9 cellular contexts compared by ENCODE assay signal in genomic region chr18:9105420-9105819, GRCh38. TPM values are rescaled to one million over a fixed set of nuclear protein-coding genes. Genes with fewer than 3 reads are reported as not detected.
DNase-seq lines count a peak whose midpoint lies in the region; ATAC-seq, FAIRE-seq and TF ChIP-seq lines count a peak whose summit lies in the region.
"Had no signal": no experiment of that assay in that cellular context is flagged by ENCODE, and none has a peak within 500 bp of the region (broad histone marks: within the 10 kb centered on the region; RNA-seq: fewer than 3 reads in every experiment).

No MANE protein-coding gene starts in this region.

- H3K9ac ChIP-seq in H1 (replicated peaks in 1 of 4; ENCODE audit: extremely low read depth in 1 of 4, low read depth in 3 of 4, low read length in 3 of 4) (no peak overlapping the region), neural cell (ENCODE audit: low read length) (peak overlapping the region; percentile 92)

- H2BK20ac ChIP-seq in H1 (ENCODE audit: low read length) = no peak overlapping the region

- H3F3A ChIP-seq in neural cell (ENCODE audit: insufficient read depth, low read length, poor library complexity, severe bottlenecking) = peaks cover 3% of the 10 kb centered on the region

- no peak for TF ChIP-seq EP300 in H1 (IDR thresholded peaks at IDR 0.05; ENCODE audit: borderline replicate concordance in 1 of 2, low read depth in 2 of 2, low read length in 2 of 2)
- TF ChIP-seq EP300 in neural cell (conservative IDR thresholded peaks at IDR 0.05; ENCODE audit: poor library complexity, severe bottlenecking) = no peak

- TF ChIP-seq RAD21 in H1 (IDR thresholded peaks at IDR 0.05 in 1 of 2, conservative IDR thresholded peaks at IDR 0.05 in 1 of 2; ENCODE audit: low read depth in 2 of 2, low read length in 2 of 2) (no peak), neural cell (conservative IDR thresholded peaks at IDR 0.05) (no peak)

- H2AFZ ChIP-seq in H1 (ENCODE audit: low read length) (no peak overlapping the region), neural cell (ENCODE audit: low read depth, low read length) (no peak overlapping the region)

- no peak overlapping the region for H2BK15ac ChIP-seq in H1 (ENCODE audit: low read length)

- no peak overlapping the region for H4K8ac ChIP-seq in H1 (ENCODE audit: extremely low read depth, insufficient read depth, low read length)

- TF ChIP-seq POLR2A in H1 (IDR thresholded peaks at IDR 0.05; ENCODE audit: control extremely low read depth in 1 of 2, low read depth in 2 of 2, low read length in 2 of 2) = no peak

- no peak for ATAC-seq in CD8-positive, alpha-beta T cell
- no peak for ATAC-seq in HG02840 (IDR thresholded peaks at IDR 0.05; ENCODE audit: low FRiP score, unreplicated experiment)
- ATAC-seq in GM21576 (IDR thresholded peaks at IDR 0.05; ENCODE audit: unreplicated experiment) = no peak

- H3K9me3 ChIP-seq in CD8-positive, alpha-beta T cell (ENCODE audit: low read length) = no peaks in the 10 kb centered on the region
- H3K9me3 ChIP-seq in MG63 (no peaks in the 10 kb centered on the region), H1 (ENCODE audit: insufficient read depth in 2 of 2, low read depth in 1 of 2, low read length in 1 of 2) (no peaks in the 10 kb centered on the region), neural cell (ENCODE audit: low read length) (no peaks in the 10 kb centered on the region)

- CTCF ChIA-PET in CD8-positive, alpha-beta T cell (lab: Charles Lee) = interaction anchor here (1.2 to 1.4 kb wide), 6 partner anchors 10 to 55 kb away, joined by 3 to 6 read pairs (median 4); no protein-coding TSS in a partner anchor
- CTCF ChIA-PET in H1 (lab: Charles Lee; ENCODE audit: partially characterized antibody) = interaction anchor here (1.5 kb wide), 1 partner anchor 27 kb away, joined by 3 read pairs; no protein-coding TSS in a partner anchor

- no peaks in the 10 kb centered on the region for H3K9me3 Mint-ChIP-seq in CD8-positive, alpha-beta T cell

- H3K14ac ChIP-seq in H1 (ENCODE audit: insufficient read length) = no peak overlapping the region

- intact Hi-C loops in CD8-positive, alpha-beta T cell (cut with DNase I, micrococcal nuclease) = loop anchor here in 1 of 2 experiments (10.0 kb wide), 1 partner anchor 509 kb away; the partner anchor contains the start of gene PPP4R1
- intact Hi-C loops in posterior cingulate gyrus (cut with DNase I) = no loop called here

- no peak for DNase-seq in CD8-positive, alpha-beta T cell
- DNase-seq in MG63 (no peak), H1 (ENCODE audit: low read depth in 1 of 2, low spot score in 2 of 2) (no peak), posterior cingulate gyrus (no peak), ecto neural progenitor cell (ENCODE audit: low spot score) (no peak)
- DNase-seq: NCI-H226 had no signal

- H2BK5ac ChIP-seq in H1 (ENCODE audit: low read depth, low read length) = no peak overlapping the region

- H3K23me2 ChIP-seq in H1 (ENCODE audit: low read depth, low read length) = peaks cover 9% of the 10 kb centered on the region

- peaks cover 1% of the 10 kb centered on the region; the same call in 1 of the 2 replicates for H3K79me1 ChIP-seq in H1 (ENCODE audit: low read depth, low read length)

- H4K20me1 ChIP-seq in H1 (replicated peaks in 1 of 2; ENCODE audit: control insufficient read depth in 1 of 2, insufficient read depth in 2 of 2, low read length in 2 of 2) = peaks cover 8 to 11% of the 10 kb centered on the region in 2 experiments
- peaks cover 9% of the 10 kb centered on the region for H4K20me1 ChIP-seq in neural cell (ENCODE audit: insufficient read depth)

- H3K18ac ChIP-seq in H1 (ENCODE audit: extremely low read depth, low read length) = no peak overlapping the region

- 39% methylated on average over 3 of the region's 3 CpGs; no CpG with 5 or more reads in 1 of the 2 experiments for WGBS in H1 (ENCODE audit: extremely low coverage in 1 of 2, insufficient coverage in 1 of 2, insufficient read length in 1 of 2, insufficient replicate concordance in 2 of 2, low coverage in 1 of 2, low lambda C conversion rate in 2 of 2, missing lambda C conversion rate in 1 of 2), 2 experiments

- peak overlapping the region; percentile 89 for H3K4me3 Mint-ChIP-seq in CD8-positive, alpha-beta T cell

- H3K36me3 Mint-ChIP-seq in CD8-positive, alpha-beta T cell = peaks cover 32% of the 10 kb centered on the region

- H3K9me2 ChIP-seq in neural cell (ENCODE audit: insufficient read depth, low read length) = no peaks in the 10 kb centered on the region

- no peak overlapping the region for H4K91ac ChIP-seq in H1 (replicated peaks; ENCODE audit: insufficient read length, low read length)

- POLR2A ChIA-PET in CD8-positive, alpha-beta T cell (lab: Charles Lee) = interaction anchor here (1.0 to 6.7 kb wide), 4 partner anchors 11 to 36 kb away, joined by 3 to 83 read pairs (median 18); partner anchors contain the start of gene ANKRD12
- POLR2A ChIA-PET in H1 (lab: Charles Lee; ENCODE audit: partially characterized antibody) = interaction anchor here (0.9 to 5.7 kb wide), 3 partner anchors 11 to 297 kb away, joined by 3 to 61 read pairs (median 44); partner anchors contain the start of gene ANKRD12

- H4K5ac ChIP-seq in H1 (ENCODE audit: insufficient read length, low read depth, low read length) = no peak overlapping the region

- H3K4me2 ChIP-seq in H1 (ENCODE audit: insufficient read depth in 1 of 2, low read depth in 2 of 2, low read length in 2 of 2) = peak overlapping the region; percentile 81 to 83
- peak overlapping the region; percentile 76 for H3K4me2 ChIP-seq in neural cell (ENCODE audit: low read length)

- H3K36me3 ChIP-seq in CD8-positive, alpha-beta T cell (ENCODE audit: insufficient read depth, low read length) = no peaks in the 10 kb centered on the region
- H3K36me3 ChIP-seq in MG63 (peaks cover 46% of the 10 kb centered on the region), H1 (ENCODE audit: control insufficient read depth in 2 of 4, insufficient read depth in 4 of 4, low read length in 3 of 4) (peaks cover 0 to 5% (median 0%) of the 10 kb centered on the region in 4 experiments; a peak in 1 of 8 replicates), neural cell (ENCODE audit: insufficient read depth, low read length) (no peaks in the 10 kb centered on the region)

- H3K27me3 ChIP-seq in CD8-positive, alpha-beta T cell (ENCODE audit: insufficient read depth, low read length) = no peaks in the 10 kb centered on the region
- H3K27me3 ChIP-seq in MG63 (no peaks in the 10 kb centered on the region), H1 (replicated peaks in 1 of 4; ENCODE audit: control insufficient read depth in 3 of 4, extremely low read depth in 1 of 4, insufficient read depth in 3 of 4, low read length in 3 of 4) (peaks cover 0 to 2% (median 0%) of the 10 kb centered on the region in 4 experiments; a peak in 1 of 7 replicates), neural cell (ENCODE audit: insufficient read depth, low read depth, low read length) (no peaks in the 10 kb centered on the region)

- H3K4me3 ChIP-seq in CD8-positive, alpha-beta T cell (ENCODE audit: low read depth, low read length) = no peak overlapping the region
- H3K4me3 ChIP-seq in MG63 (peak overlapping the region; percentile 85), H1 (ENCODE audit: extremely low read depth in 1 of 4, insufficient read depth in 2 of 4, low read depth in 3 of 4, low read length in 4 of 4) (peak overlapping the region in 3 of 4 experiments; percentile 8 to 90 (median 82); a peak in 4 of 8 replicates), neural cell (ENCODE audit: low read length) (peak overlapping the region; percentile 70)

- H3K27ac Mint-ChIP-seq in CD8-positive, alpha-beta T cell = peak overlapping the region; percentile 94

- FAIRE-seq in H1 (lab: Jason Lieb, UNC) = no peak

- H2AK5ac ChIP-seq in H1 (ENCODE audit: low read depth, low read length) = no peak overlapping the region

- no peak overlapping the region for H3K4ac ChIP-seq in H1 (replicated peaks; ENCODE audit: insufficient read length, low read depth, low read length)

- H2BK120ac ChIP-seq in H1 (replicated peaks; ENCODE audit: low read depth, low read length) = no peak overlapping the region

- peaks cover 73% of the 10 kb centered on the region for H3K4me1 ChIP-seq in CD8-positive, alpha-beta T cell (ENCODE audit: insufficient read depth, low read length)
- peaks cover 0 to 21% (median 6%) of the 10 kb centered on the region in 4 experiments; a peak in 5 of 7 replicates for H3K4me1 ChIP-seq in H1 (replicated peaks in 1 of 4; ENCODE audit: control insufficient read depth in 3 of 4, insufficient read depth in 4 of 4, low read length in 3 of 4)

- H3K27ac ChIP-seq in CD8-positive, alpha-beta T cell (ENCODE audit: low read depth, low read length) = no peak overlapping the region
- no peak overlapping the region for H3K27ac ChIP-seq in H1 (ENCODE audit: low read depth, low read length)
- no peak overlapping the region for H3K27ac ChIP-seq in neural cell (ENCODE audit: low read length)

- H3K4me1 Mint-ChIP-seq in CD8-positive, alpha-beta T cell (ENCODE audit: low read depth) = peaks cover 79% of the 10 kb centered on the region

- H3K23ac ChIP-seq in H1 (ENCODE audit: insufficient read length) = no peak overlapping the region

- H3K79me2 ChIP-seq in H1 (ENCODE audit: control insufficient read depth in 1 of 2, insufficient read depth in 2 of 2, low read length in 2 of 2) (peaks cover 33 to 77% of the 10 kb centered on the region in 2 experiments), neural cell (replicated peaks; ENCODE audit: insufficient read depth, low read length) (peaks cover 75% of the 10 kb centered on the region)

- no peak overlapping the region for H3K56ac ChIP-seq in H1 (replicated peaks; ENCODE audit: insufficient read length, low read depth, low read length)

- no peak overlapping the region for H2BK12ac ChIP-seq in H1 (ENCODE audit: low read depth, low read length)

- H3K27me3 Mint-ChIP-seq in CD8-positive, alpha-beta T cell (ENCODE audit: low read depth) = no peaks in the 10 kb centered on the region

- no peak for TF ChIP-seq CTCF in CD8-positive, alpha-beta T cell (IDR thresholded peaks at IDR 0.05)
- TF ChIP-seq CTCF in H1 (IDR thresholded peaks at IDR 0.05; ENCODE audit: control extremely low read depth in 1 of 3, insufficient read depth in 1 of 3, low read depth in 1 of 3, low read length in 3 of 3) (no peak), neural cell (IDR thresholded peaks at IDR 0.05; ENCODE audit: poor library complexity, severe bottlenecking) (no peak)

RNA-seq across cellular contexts. Expression of gene NDUFV2, which starts 2.9 kb away (rescaled TPM):
- 100 to 1,000 TPM; 229 to 249 TPM for total RNA-seq in CD8-positive, alpha-beta T cell
- 265 and 311 TPM in 2 replicates for total RNA-seq in MG63 (2014; rRNA removed; shearing (Covaris generic); ENCODE audit: low replicate concordance)
- total RNA-seq in H1 (2021; fragmentation: NEBNext Ultra II Directional; extraction: Animal tissue kit (Norgen Biotek cat#: 25700)) = 191 and 196 TPM in 2 replicates
- polyA plus RNA-seq in H1 (2011; rRNA removed) (52.2 and 90.8 TPM in 2 replicates), neural cell (244 and 285 TPM in 2 replicates)
- polyA plus RNA-seq in H1 (2011; cell fraction: cytosol; rRNA removed) = 107 TPM
- 44.6 TPM for polyA plus RNA-seq in H1 (2011; cell fraction: nucleus; rRNA removed)
- polyA plus RNA-seq in H1 (2012, experiment 1 of 2) = 137 to 244 TPM (median 153 TPM) in 4 replicates
- polyA plus RNA-seq in H1 (2012, experiment 2 of 2) = 64.0 TPM
- 221 TPM for polyA plus RNA-seq in H1 (2013, experiment 1 of 2)
- 225 TPM for polyA plus RNA-seq in H1 (2013, experiment 2 of 2)
- polyA minus RNA-seq in H1 (2011; rRNA and poly(A)+ RNA removed) = 51.1 and 59.6 TPM in 2 replicates
- 30.6 TPM for polyA minus RNA-seq in H1 (2011; cell fraction: cytosol; rRNA and poly(A)+ RNA removed)
- polyA minus RNA-seq in H1 (2011; cell fraction: nucleus; rRNA and poly(A)+ RNA removed) = 114 TPM
- polyA minus RNA-seq in neural cell = 150 and 158 TPM in 2 replicates

RNA-seq across cellular contexts. Expression of gene ANKRD12, which starts 31.2 kb away (rescaled TPM):
- 100 to 1,000 TPM; 167 to 177 TPM for total RNA-seq in CD8-positive, alpha-beta T cell
- 7.8 and 9.6 TPM in 2 replicates for total RNA-seq in MG63 (2014; rRNA removed; shearing (Covaris generic); ENCODE audit: low replicate concordance)
- 37.9 and 40.9 TPM in 2 replicates for total RNA-seq in H1 (2021; fragmentation: NEBNext Ultra II Directional; extraction: Animal tissue kit (Norgen Biotek cat#: 25700))
- polyA plus RNA-seq in H1 (2011; rRNA removed) (1.4 and 2.6 TPM in 2 replicates), neural cell (25.1 and 32.3 TPM in 2 replicates)
- 3.1 TPM for polyA plus RNA-seq in H1 (2011; cell fraction: cytosol; rRNA removed)
- polyA plus RNA-seq in H1 (2011; cell fraction: nucleus; rRNA removed) = 9.2 TPM
- 18.2 to 38.9 TPM (median 21.3 TPM) in 4 replicates for polyA plus RNA-seq in H1 (2012, experiment 1 of 2)
- 0.63 TPM for polyA plus RNA-seq in H1 (2012, experiment 2 of 2)
- polyA plus RNA-seq in H1 (2013, experiment 1 of 2) = 94.4 TPM
- 76.3 TPM for polyA plus RNA-seq in H1 (2013, experiment 2 of 2)
- 24.3 and 43.6 TPM in 2 replicates for polyA minus RNA-seq in H1 (2011; rRNA and poly(A)+ RNA removed)
- polyA minus RNA-seq in H1 (2011; cell fraction: cytosol; rRNA and poly(A)+ RNA removed) = 33.2 TPM
- polyA minus RNA-seq in H1 (2011; cell fraction: nucleus; rRNA and poly(A)+ RNA removed) = 97.3 TPM
- 146 and 178 TPM in 2 replicates for polyA minus RNA-seq in neural cell
